In the genomic region with DNA sequence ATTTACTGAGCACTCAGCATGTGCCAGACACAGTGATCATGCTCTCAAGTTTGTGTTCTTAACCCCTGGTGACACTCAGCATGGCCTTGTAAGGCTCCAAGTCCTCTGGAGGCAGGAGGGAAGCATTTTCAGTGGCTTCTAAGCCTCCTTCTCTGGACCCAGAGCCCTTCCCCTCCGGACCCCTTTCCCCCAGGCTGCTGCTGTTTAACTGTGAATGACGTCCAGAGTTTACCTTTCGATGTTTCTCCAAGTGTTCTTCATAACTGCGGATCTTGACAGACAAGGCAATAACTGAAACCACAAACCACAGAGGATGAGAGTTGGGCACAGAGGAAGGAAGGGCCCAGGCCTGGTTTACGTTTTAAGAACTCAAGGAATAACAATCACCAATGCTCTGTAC, we compare ENCODE assay signal across 11 cellular contexts. TPM values are rescaled to one million over a fixed set of nuclear protein-coding genes. Genes with fewer than 3 reads are reported as not detected.
A peak's percentile ranks its signal among the peaks of the same experiment; 100 is the strongest.
DNase-seq lines count a peak whose midpoint lies in the region; ATAC-seq lines count a peak whose summit lies in the region.
"Had no signal": no experiment of that assay in that cellular context is flagged by ENCODE, and none has a peak within 500 bp of the region (broad histone marks: within the 10 kb centered on the region; RNA-seq: fewer than 3 reads in every experiment).

No MANE protein-coding gene starts in this region.

- peak overlapping the region; percentile 61 for H3K4me3 Mint-ChIP-seq in activated naive CD4-positive, alpha-beta T cell treated with anti-CD3 and anti-CD28 coated beads, Interleukin-2, amount 50 U/mL, for 24 hours
- H3K4me3 Mint-ChIP-seq in activated T-helper 1 cell treated with anti-CD3 and anti-CD28 coated beads, Interleukin-12 subunit alpha, Interleukin-12 subunit beta, Interleukin-2, Interleukin-4 antibody, amounts not matched to agents 30 ng/mL and 10 ng/mL and 1 ng/mL, durations not matched to agents 14 hours and 24 hours and 36 hours, result peak overlapping the region; percentile 72
- H3K4me3 Mint-ChIP-seq in stimulated activated naive CD8-positive, alpha-beta T cell treated with anti-CD3 and anti-CD28 coated beads, Interleukin-15, amount 100 ng/mL, for 72 hours, result peak overlapping the region; percentile 43 to 49

- peaks cover 32% of the 10 kb centered on the region for H3K4me1 Mint-ChIP-seq in activated naive CD4-positive, alpha-beta T cell treated with anti-CD3 and anti-CD28 coated beads, Interleukin-2, amount 50 U/mL, for 24 hours
- H3K4me1 Mint-ChIP-seq in activated T-helper 1 cell treated with anti-CD3 and anti-CD28 coated beads, Interleukin-12 subunit alpha, Interleukin-12 subunit beta, Interleukin-2, Interleukin-4 antibody, amounts not matched to agents 30 ng/mL and 10 ng/mL and 1 ng/mL, durations not matched to agents 14 hours and 24 hours and 36 hours (ENCODE audit: low read depth), result peaks cover 59% of the 10 kb centered on the region
- peaks cover 53% of the 10 kb centered on the region for H3K4me1 Mint-ChIP-seq in stimulated activated naive CD8-positive, alpha-beta T cell treated with anti-CD3 and anti-CD28 coated beads, Interleukin-15, amount 100 ng/mL, for 72 hours

- H3K36me3 Mint-ChIP-seq in activated naive CD4-positive, alpha-beta T cell treated with anti-CD3 and anti-CD28 coated beads, Interleukin-2, amount 50 U/mL, for 24 hours, result peaks cover 16% of the 10 kb centered on the region
- H3K36me3 Mint-ChIP-seq in activated T-helper 1 cell treated with anti-CD3 and anti-CD28 coated beads, Interleukin-12 subunit alpha, Interleukin-12 subunit beta, Interleukin-2, Interleukin-4 antibody, amounts not matched to agents 30 ng/mL and 10 ng/mL and 1 ng/mL, durations not matched to agents 14 hours and 24 hours and 36 hours (ENCODE audit: low read depth), result peaks cover 54% of the 10 kb centered on the region

- peak overlapping the region; percentile 76 for H3K27ac Mint-ChIP-seq in activated naive CD4-positive, alpha-beta T cell treated with anti-CD3 and anti-CD28 coated beads, Interleukin-2, amount 50 U/mL, for 24 hours
- peak overlapping the region; percentile 82 for H3K27ac Mint-ChIP-seq in activated T-helper 1 cell treated with anti-CD3 and anti-CD28 coated beads, Interleukin-12 subunit alpha, Interleukin-12 subunit beta, Interleukin-2, Interleukin-4 antibody, amounts not matched to agents 30 ng/mL and 10 ng/mL and 1 ng/mL, durations not matched to agents 14 hours and 24 hours and 36 hours
- peak overlapping the region in 1 of 2 donors; percentile 67 for H3K27ac Mint-ChIP-seq in stimulated activated naive CD8-positive, alpha-beta T cell treated with anti-CD3 and anti-CD28 coated beads, Interleukin-15, amount 100 ng/mL, for 72 hours

- intact Hi-C loops in activated T-helper 1 cell treated with anti-CD3 and anti-CD28 coated beads, Interleukin-12 subunit alpha, Interleukin-12 subunit beta, Interleukin-2, Interleukin-4 antibody, amounts not matched to agents 30 ng/mL and 10 ng/mL and 1 ng/mL, durations not matched to agents 14 hours and 24 hours and 36 hours (cut with micrococcal nuclease), result loop anchor here (10.0 kb wide), 2 partner anchors 1017 to 1603 kb away; a partner anchor contains a TSS

- H3K9me3 Mint-ChIP-seq in activated naive CD4-positive, alpha-beta T cell treated with anti-CD3 and anti-CD28 coated beads, Interleukin-2, amount 50 U/mL, for 24 hours, result no peaks in the 10 kb centered on the region
- H3K9me3 Mint-ChIP-seq in activated T-helper 1 cell treated with anti-CD3 and anti-CD28 coated beads, Interleukin-12 subunit alpha, Interleukin-12 subunit beta, Interleukin-2, Interleukin-4 antibody, amounts not matched to agents 30 ng/mL and 10 ng/mL and 1 ng/mL, durations not matched to agents 14 hours and 24 hours and 36 hours, result no peaks in the 10 kb centered on the region
- H3K9me3 Mint-ChIP-seq in stimulated activated naive CD8-positive, alpha-beta T cell treated with anti-CD3 and anti-CD28 coated beads, Interleukin-15, amount 100 ng/mL, for 72 hours, result no peaks in the 10 kb centered on the region

- H3K27me3 Mint-ChIP-seq in activated naive CD4-positive, alpha-beta T cell treated with anti-CD3 and anti-CD28 coated beads, Interleukin-2, amount 50 U/mL, for 24 hours, result no peaks in the 10 kb centered on the region
- no peaks in the 10 kb centered on the region for H3K27me3 Mint-ChIP-seq in activated T-helper 1 cell treated with anti-CD3 and anti-CD28 coated beads, Interleukin-12 subunit alpha, Interleukin-12 subunit beta, Interleukin-2, Interleukin-4 antibody, amounts not matched to agents 30 ng/mL and 10 ng/mL and 1 ng/mL, durations not matched to agents 14 hours and 24 hours and 36 hours (ENCODE audit: insufficient read depth)
- no peaks in the 10 kb centered on the region for H3K27me3 Mint-ChIP-seq in stimulated activated naive CD8-positive, alpha-beta T cell treated with anti-CD3 and anti-CD28 coated beads, Interleukin-15, amount 100 ng/mL, for 72 hours

- DNase-seq in activated naive CD4-positive, alpha-beta T cell treated with anti-CD3 and anti-CD28 coated beads, Interleukin-2, amount 50 U/mL, for 16 hours, result no peak
- no peak for DNase-seq in activated T-helper 1 cell treated with anti-CD3 and anti-CD28 coated beads, Interleukin-12 subunit alpha, Interleukin-12 subunit beta, Interleukin-2, Interleukin-4 antibody, amounts not matched to agents 30 ng/mL and 10 ng/mL and 1 ng/mL, durations not matched to agents 14 hours and 24 hours and 36 hours (ENCODE audit: low spot score)
- DNase-seq in stimulated activated naive CD8-positive, alpha-beta T cell treated with anti-CD3 and anti-CD28 coated beads, Interleukin-15, amount 100 ng/mL, for 72 hours, result no peak
- no peak for DNase-seq in SK-N-DZ (ENCODE audit: low spot score)
- no peak for DNase-seq in stimulated activated CD4-positive, alpha-beta T cell treated with anti-CD3 and anti-CD28 coated beads, Interleukin-4, amount 100 ng/mL, for 24 hours
- DNase-seq: heart left ventricle; NCI-H226; stimulated activated CD4-positive, alpha-beta T cell treated with anti-CD3 and anti-CD28 coated beads, Interleukin-12 subunit alpha, Interleukin-12 subunit beta, amount 100 ng/mL, for 4 hours had no signal

- ATAC-seq in stimulated activated naive CD8-positive, alpha-beta T cell treated with anti-CD3 and anti-CD28 coated beads, Interleukin-15, amount 100 ng/mL, for 72 hours, result no peak

RNA-seq across cellular contexts. Expression of a gene that starts 6.5 kb away (rescaled TPM):
- 118 and 121 TPM in 2 replicates for total RNA-seq in activated T-helper 1 cell treated with anti-CD3 and anti-CD28 coated beads, Interleukin-12 subunit alpha, Interleukin-12 subunit beta, Interleukin-2, Interleukin-4 antibody, amounts not matched to agents 30 ng/mL and 10 ng/mL and 1 ng/mL, durations not matched to agents 14 hours and 24 hours and 36 hours
- 93.0 and 102 TPM in 2 replicates for polyA plus RNA-seq in SK-N-DZ (2014; cell fraction: cytosol; rRNA removed)
- 67.5 and 70.6 TPM in 2 replicates for polyA plus RNA-seq in SK-N-DZ (2014; cell fraction: nucleus; rRNA removed)

RNA-seq across cellular contexts. Expression of a gene that starts 7.4 kb away (rescaled TPM):
- total RNA-seq in activated T-helper 1 cell treated with anti-CD3 and anti-CD28 coated beads, Interleukin-12 subunit alpha, Interleukin-12 subunit beta, Interleukin-2, Interleukin-4 antibody, amounts not matched to agents 30 ng/mL and 10 ng/mL and 1 ng/mL, durations not matched to agents 14 hours and 24 hours and 36 hours, result 0.39 and 0.96 TPM in 2 replicates
- 3.3 and 3.6 TPM in 2 replicates for polyA plus RNA-seq in SK-N-DZ (2014; cell fraction: cytosol; rRNA removed)
- polyA plus RNA-seq in SK-N-DZ (2014; cell fraction: nucleus; rRNA removed), result 1.4 and 2.3 TPM in 2 replicates

RNA-seq across cellular contexts. Expression of a gene that starts 25.0 kb away (rescaled TPM):
- total RNA-seq in activated T-helper 1 cell treated with anti-CD3 and anti-CD28 coated beads, Interleukin-12 subunit alpha, Interleukin-12 subunit beta, Interleukin-2, Interleukin-4 antibody, amounts not matched to agents 30 ng/mL and 10 ng/mL and 1 ng/mL, durations not matched to agents 14 hours and 24 hours and 36 hours, result 0.24 and 0.54 TPM in 2 replicates
- polyA plus RNA-seq in SK-N-DZ (2014; cell fraction: cytosol; rRNA removed), result 1.3 and 2.0 TPM in 2 replicates
- 0.37 and 1.6 TPM in 2 replicates for polyA plus RNA-seq in SK-N-DZ (2014; cell fraction: nucleus; rRNA removed)
- total RNA-seq: dermis microvascular lymphatic vessel endothelial cell, SK-MEL-5 had no signal

RNA-seq across cellular contexts. Expression of a gene that starts 60.0 kb away (rescaled TPM):
- 57.5 and 63.8 TPM in 2 replicates for total RNA-seq in activated T-helper 1 cell treated with anti-CD3 and anti-CD28 coated beads, Interleukin-12 subunit alpha, Interleukin-12 subunit beta, Interleukin-2, Interleukin-4 antibody, amounts not matched to agents 30 ng/mL and 10 ng/mL and 1 ng/mL, durations not matched to agents 14 hours and 24 hours and 36 hours
- polyA plus RNA-seq in SK-N-DZ (2014; cell fraction: cytosol; rRNA removed), result 3.0 and 7.0 TPM in 2 replicates
- polyA plus RNA-seq in SK-N-DZ (2014; cell fraction: nucleus; rRNA removed), result 0.71 and 7.9 TPM in 2 replicates
